Comparison of ENCODE assay signal across 15 cellular contexts in the genomic region with DNA sequence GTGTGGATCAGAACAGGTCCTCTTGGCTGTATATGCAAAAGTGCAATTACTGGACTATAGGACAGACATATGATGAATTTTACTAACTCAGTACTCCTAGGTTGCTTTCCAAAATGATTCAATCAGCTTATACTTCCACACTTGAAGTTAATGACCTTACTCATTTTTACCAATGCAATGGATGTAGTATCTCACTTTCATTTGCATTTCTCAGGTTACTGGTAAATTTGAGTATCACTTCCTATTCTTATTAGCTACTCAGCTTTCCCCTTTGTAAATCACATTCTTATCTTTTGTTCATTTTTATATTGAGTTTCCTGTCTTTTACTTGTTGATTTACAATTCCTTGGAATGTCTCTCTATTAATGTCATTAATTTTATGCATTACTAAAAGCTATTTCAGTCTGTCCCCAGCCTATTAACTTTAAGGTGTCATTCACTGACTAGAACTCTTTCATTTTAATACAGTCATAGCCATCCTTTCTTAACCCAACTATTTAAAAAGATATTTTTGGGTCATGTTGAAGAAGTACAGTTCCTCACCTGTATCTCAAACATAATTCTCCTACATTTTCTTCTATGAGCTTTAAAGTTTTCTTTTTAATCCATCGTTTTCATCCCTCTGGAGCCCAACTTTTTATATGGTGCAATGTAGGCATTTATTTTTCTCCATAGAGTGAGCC.
DNase-seq lines count a peak whose midpoint lies in the region; ATAC-seq, FAIRE-seq and TF ChIP-seq lines count a peak whose summit lies in the region.
"Had no signal": no experiment of that assay in that cellular context is flagged by ENCODE, and none has a peak within 500 bp of the region (broad histone marks: within the 10 kb centered on the region; RNA-seq: fewer than 3 reads in every experiment).

No MANE protein-coding gene starts in this region.

- TF ChIP-seq EP300 in GM12878 (IDR thresholded peaks at IDR 0.05; ENCODE audit: borderline replicate concordance in 1 of 2, control insufficient read depth in 1 of 2, low read depth in 2 of 2, low read length in 2 of 2) (no peak), tibial nerve (IDR thresholded peaks at IDR 0.05) (no peak)

- 0% methylated on average over 1 of the region's 1 CpG for WGBS in GM12878 (ENCODE audit: insufficient coverage, insufficient replicate concordance, low lambda C conversion rate, missing lambda C conversion rate)
- 79 to 87% methylated on average over 1 of the region's 1 CpG for WGBS in tibial nerve, 2 donors

- H3K4me1 Mint-ChIP-seq in T-cell = no peaks in the 10 kb centered on the region
- H3K4me1 Mint-ChIP-seq: CD4-positive, alpha-beta memory T cell had no signal

- no peak overlapping the region for H3K4me2 ChIP-seq in GM12878 (ENCODE audit: control insufficient read depth, insufficient read depth)

- in situ Hi-C loops in GM12878 (cut with MboI) = no loop called here

- ATAC-seq in GM19035 (IDR thresholded peaks at IDR 0.05; ENCODE audit: unreplicated experiment) = peak; percentile 76
- ATAC-seq in GM21737 (IDR thresholded peaks at IDR 0.05; ENCODE audit: unreplicated experiment) = peak; percentile 76
- ATAC-seq in HG03066 (IDR thresholded peaks at IDR 0.05; ENCODE audit: low read depth, unreplicated experiment) = peak; percentile 70
- ATAC-seq in GM12878 = peak; percentile 77
- no peak for ATAC-seq in T-cell (replicated peaks in 1 of 4)

- H3K27me3 ChIP-seq in GM12878 (replicated peaks in 1 of 2; ENCODE audit: control insufficient read depth in 2 of 2, insufficient read depth in 2 of 2, low read length in 1 of 2) (no peaks in the 10 kb centered on the region), tibial nerve (no peaks in the 10 kb centered on the region)
- H3K27me3 ChIP-seq: esophagus muscularis mucosa, testis had no signal

- H3K9me3 Mint-ChIP-seq in T-cell = no peaks in the 10 kb centered on the region
- H3K9me3 Mint-ChIP-seq: CD4-positive, alpha-beta memory T cell; memory B cell had no signal

- H3K36me3 ChIP-seq in GM12878 (ENCODE audit: control insufficient read depth in 2 of 2, insufficient read depth in 2 of 2, low read length in 1 of 2) (no peaks in the 10 kb centered on the region), tibial nerve (no peaks in the 10 kb centered on the region)
- H3K36me3 ChIP-seq: esophagus muscularis mucosa had no signal

- no peaks in the 10 kb centered on the region for H3K9me3 ChIP-seq in GM12878 (replicated peaks; ENCODE audit: control insufficient read depth, insufficient read depth, low read length)
- no peaks in the 10 kb centered on the region for H3K9me3 ChIP-seq in tibial nerve
- H3K9me3 ChIP-seq: esophagus muscularis mucosa, testis had no signal

- H4K20me1 ChIP-seq in GM12878 (ENCODE audit: control insufficient read depth, insufficient read depth) = no peaks in the 10 kb centered on the region

- no TSS peak for BruUV-seq in GM12878 (replicated peaks; lab: Mats Ljungman, UMichigan)

- POLR2A ChIA-PET in GM12878 (lab: Charles Lee) (no interaction called here), T-cell (lab: Charles Lee) (no interaction called here)

- H3K4me3 ChIP-seq in GM12878 = no peak overlapping the region
- H3K4me3 ChIP-seq in tibial nerve = no peak overlapping the region
- H3K4me3 ChIP-seq: esophagus muscularis mucosa, skin epidermis, testis had no signal

- no peaks in the 10 kb centered on the region for H3K79me2 ChIP-seq in GM12878 (ENCODE audit: control insufficient read depth, insufficient read depth, low read length)

- no peaks in the 10 kb centered on the region for H3K36me3 Mint-ChIP-seq in T-cell
- H3K36me3 Mint-ChIP-seq: CD4-positive, alpha-beta memory T cell; memory B cell had no signal

- intact Hi-C loops in GM12878 (cut with micrococcal nuclease; ENCODE audit: unreplicated experiment) = no loop called here

- H3K4me3 Mint-ChIP-seq in T-cell = no peak overlapping the region
- H3K4me3 Mint-ChIP-seq: CD4-positive, alpha-beta memory T cell; memory B cell had no signal

- TF ChIP-seq RAD21 in GM12878 (IDR thresholded peaks at IDR 0.05; ENCODE audit: insufficient read depth, low read depth, low read length) = no peak

- DNase-seq in GM12878 (ENCODE audit: low read depth, low spot score) (no peak), T-cell (no peak), A172 (ENCODE audit: low spot score) (no peak), tibial nerve (ENCODE audit: low spot score in 2 of 2) (no peak)
- DNase-seq: CD4-positive, alpha-beta memory T cell; NCI-H1417; NCI-H524 treated with DMSO at 0.1 percent for 48 hours; testis had no signal

- TF ChIP-seq POLR2A in GM12878 (IDR thresholded peaks at IDR 0.05; ENCODE audit: low read depth, low read length) (no peak), tibial nerve (IDR thresholded peaks at IDR 0.05) (no peak)

- H3K9ac ChIP-seq in GM12878 (ENCODE audit: control insufficient read depth, insufficient read depth, low read length) = no peak overlapping the region

- H3K4me1 ChIP-seq in GM12878 (ENCODE audit: control insufficient read depth, insufficient read depth, low read length) = no peaks in the 10 kb centered on the region
- no peaks in the 10 kb centered on the region for H3K4me1 ChIP-seq in tibial nerve
- H3K4me1 ChIP-seq: esophagus muscularis mucosa, testis had no signal

- RAD21 ChIA-PET in GM12878 (lab: Charles Lee; ENCODE audit: unreplicated experiment) = no interaction called here

- no peak for TF ChIP-seq CTCF in GM12878 (IDR thresholded peaks at IDR 0.05 in 2 of 3, conservative IDR thresholded peaks at IDR 0.05 in 1 of 3; ENCODE audit: control insufficient read depth in 2 of 3, extremely low read depth in 1 of 3, insufficient read depth in 1 of 3, low read depth in 3 of 3, low read length in 3 of 3)
- no peak for TF ChIP-seq CTCF in tibial nerve (IDR thresholded peaks at IDR 0.05)

- SMC1A ChIA-PET in GM12878 (lab: Charles Lee; ENCODE audit: uncharacterized antibody, unreplicated experiment) = interaction anchor here (1.1 kb wide), 1 partner anchor 9 kb away, joined by 3 read pairs; no protein-coding TSS in a partner anchor

- H3K27ac ChIP-seq in GM12878 (ENCODE audit: control insufficient read depth, insufficient read depth) = no peak overlapping the region
- H3K27ac ChIP-seq in tibial nerve = no peak overlapping the region
- H3K27ac ChIP-seq: esophagus muscularis mucosa, skin epidermis, testis had no signal

- CTCF ChIA-PET in GM12878 (lab: Yijun Ruan, JAX) = interaction anchor here (1.0 to 1.6 kb wide), 2 partner anchors 23 to 60 kb away, joined by 3 to 4 read pairs; no protein-coding TSS in a partner anchor
- CTCF ChIA-PET in T-cell (lab: Charles Lee) = no interaction called here

- peaks cover 7 to 9% of the 10 kb centered on the region in 2 donors for H3K27me3 Mint-ChIP-seq in T-cell

- H3K27ac Mint-ChIP-seq in T-cell = no peak overlapping the region
- H3K27ac Mint-ChIP-seq: memory B cell had no signal

- H2AFZ ChIP-seq in GM12878 (ENCODE audit: control insufficient read depth, low read depth, low read length) = no peak overlapping the region

- FAIRE-seq in GM12878 (lab: Jason Lieb, UNC) = no peak
- FAIRE-seq: G401.6 had no signal

TF ChIP-seq in GM12878, 131 proteins besides CTCF, POLR2A, EP300 and RAD21:
- TF ChIP-seq TCF12 (IDR thresholded peaks at IDR 0.05; ENCODE audit: low read depth, low read length) = no peak
- peak; percentile 68 for TF ChIP-seq SPI1 (IDR thresholded peaks at IDR 0.05; ENCODE audit: borderline replicate concordance, insufficient read depth, low read depth, low read length)
- TF ChIP-seq IKZF2 (IDR thresholded peaks at IDR 0.05) = 0 out of 4 replicates have a peak, but pooled peaks have one; percentile 28 to 32
- no peak for TF ChIP-seq TCF7 (IDR thresholded peaks at IDR 0.05; ENCODE audit: borderline replicate concordance)
- no peak for TF ChIP-seq BMI1 (IDR thresholded peaks at IDR 0.05; ENCODE audit: borderline replicate concordance)
- TF ChIP-seq ZNF622 (IDR thresholded peaks at IDR 0.05) = no peak
- no peak for TF ChIP-seq ZBED1 (IDR thresholded peaks at IDR 0.05; ENCODE audit: borderline replicate concordance)
- TF ChIP-seq REST (IDR thresholded peaks at IDR 0.05; ENCODE audit: low read depth, low read length) = no peak

Comparison
In these comparisons a context has a peak if more than half of its experiments do, and no peak if none do; other contexts are left out.
1. ATAC-seq: peak in GM19035 (single experiment), GM21737 (single experiment), HG03066 (single experiment) and GM12878 (single experiment); none in T-cell (0 of 4).